ENCODE assay signal across 35 cellular contexts in genomic region chr1:225290244-225290643, GRCh38.
"Had no signal": no experiment of that assay in that cellular context is flagged by ENCODE, and none has a peak within 500 bp of the region (broad histone marks: within the 10 kb centered on the region; RNA-seq: fewer than 3 reads in every experiment).

No MANE protein-coding gene starts in this region.

- H3K4me3 ChIP-seq: MG63 had no signal

- DNase-seq: Karpas-422, Kasumi-1, KG1, MG63, MM.1S, MV-4-11, NCI-H1048, NCI-H1092, NCI-H1092 treated with DMSO at 0.1 percent for 48 hours, NCI-H1105, NCI-H1105 treated with DMSO at 0.1 percent for 48 hours, NCI-H1417, NCI-H1417 treated with DMSO at 0.1 percent for 48 hours, NCI-H1436, NCI-H1436 treated with DMSO at 0.1 percent for 48 hours, NCI-H146, NCI-H1694, NCI-H1694 treated with DMSO at 0.1 percent for 48 hours, NCI-H187, NCI-H187 treated with DMSO at 0.1 percent for 48 hours, NCI-H1930, NCI-H2029, NCI-H2029 treated with DMSO at 0.1 percent for 48 hours, NCI-H2081, NCI-H2081 treated with DMSO at 0.1 percent for 48 hours, NCI-H2107, NCI-H2171, NCI-H2171 treated with DMSO at 0.1 percent for 48 hours, NCI-H2227 treated with DMSO at 0.1 percent for 48 hours, NCI-H226, NCI-H345, NCI-H446, NCI-H446 treated with DMSO at 0.1 percent for 48 hours, NCI-H510A had no signal

- H3K27ac ChIP-seq: KMS-11 had no signal

- H3K36me3 ChIP-seq: MG63 had no signal

- H3K9ac ChIP-seq: KMS-11 had no signal

- H3K4me2 ChIP-seq: KMS-11 had no signal
